In genomic region chr17:46876353-46876887, GRCh38 we compare ENCODE assay signal across 2 cellular contexts.
TF ChIP-seq lines count a peak whose summit lies in the region.

No MANE protein-coding gene starts in this region.

TF ChIP-seq in Ishikawa, 13 proteins besides CTCF, POLR2A, EP300 and RAD21:
- TF ChIP-seq TAF1 (IDR thresholded peaks at IDR 0.05; ENCODE audit: low read depth): no peak
- TF ChIP-seq YY1 (IDR thresholded peaks at IDR 0.05; ENCODE audit: low read depth): no peak
- no peak for TF ChIP-seq TEAD4 (IDR thresholded peaks at IDR 0.05)
- TF ChIP-seq TCF12 (IDR thresholded peaks at IDR 0.05; ENCODE audit: low read depth): no peak
- TF ChIP-seq USF1 (IDR thresholded peaks at IDR 0.05): no peak; the same call in 1 of the 2 replicates
- TF ChIP-seq NFIC (IDR thresholded peaks at IDR 0.05): no peak
- no peak for TF ChIP-seq FOXM1 (IDR thresholded peaks at IDR 0.05; ENCODE audit: borderline replicate concordance, low read depth)
- TF ChIP-seq, protein P1, sequence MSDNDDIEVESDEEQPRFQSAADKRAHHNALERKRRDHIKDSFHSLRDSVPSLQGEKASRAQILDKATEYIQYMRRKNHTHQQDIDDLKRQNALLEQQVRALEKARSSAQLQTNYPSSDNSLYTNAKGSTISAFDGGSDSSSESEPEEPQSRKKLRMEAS (IDR thresholded peaks at IDR 0.05): no peak
- no peak for TF ChIP-seq REST (IDR thresholded peaks at IDR 0.05; ENCODE audit: low read depth)
- TF ChIP-seq ZBTB7A (IDR thresholded peaks at IDR 0.05; ENCODE audit: low read depth): no peak
- TF ChIP-seq EGR1 (IDR thresholded peaks at IDR 0.05): no peak
- TF ChIP-seq CEBPB (IDR thresholded peaks at IDR 0.05): no peak
- TF ChIP-seq CREB1 (IDR thresholded peaks at IDR 0.05; ENCODE audit: low read depth): no peak

TF ChIP-seq in HepG2, 621 proteins besides CTCF, POLR2A, EP300 and RAD21 (continues in another document):
- TF ChIP-seq ZNF776 (CRISPR knock-in tag; IDR thresholded peaks at IDR 0.05) (peak; percentile 60; the same call in 1 of the 2 replicates), HINFP (CRISPR knock-in tag; IDR thresholded peaks at IDR 0.05; ENCODE audit: low read depth) (peak; percentile 60; the same call in 1 of the 2 replicates), RFX1 (IDR thresholded peaks at IDR 0.05) (no peak), CREBL2 (CRISPR knock-in tag; IDR thresholded peaks at IDR 0.05; ENCODE audit: borderline replicate concordance) (no peak), ZNF382 (CRISPR knock-in tag; IDR thresholded peaks at IDR 0.05; ENCODE audit: borderline replicate concordance) (no peak), ERF (CRISPR knock-in tag; IDR thresholded peaks at IDR 0.05) (0 out of 2 replicates have a peak, but pooled peaks have one; percentile 44), RNF2 (conservative IDR thresholded peaks at IDR 0.05; ENCODE audit: low read depth) (0 out of 2 replicates have a peak, but pooled peaks have one; percentile 24), IKZF5 (CRISPR knock-in tag; IDR thresholded peaks at IDR 0.05) (peak; percentile 55; the same call in 1 of the 2 replicates), PAF1 (CRISPR knock-in tag; IDR thresholded peaks at IDR 0.05) (no peak), FOSL2 (CRISPR knock-in tag; IDR thresholded peaks at IDR 0.05) (peak; percentile 46), TEAD3 (CRISPR knock-in tag; optimal IDR thresholded peaks at IDR 0.05; ENCODE audit: borderline replicate concordance) (peak; percentile 60), MXD3 (CRISPR knock-in tag; IDR thresholded peaks at IDR 0.05) (0 out of 2 replicates have a peak, but pooled peaks have one; percentile 25), THAP7 (CRISPR knock-in tag; IDR thresholded peaks at IDR 0.05) (peak; percentile 82; the same call in 1 of the 2 replicates), MXI1 (IDR thresholded peaks at IDR 0.05; ENCODE audit: borderline replicate concordance, low read depth, low read length) (0 out of 3 replicates have a peak, but pooled peaks have one; percentile 33), PATZ1 (CRISPR knock-in tag; IDR thresholded peaks at IDR 0.05) (peak; percentile 79), HNF1B (CRISPR knock-in tag; IDR thresholded peaks at IDR 0.05) (0 out of 2 replicates have a peak, but pooled peaks have one; percentile 39), RBM39 (IDR thresholded peaks at IDR 0.05; ENCODE audit: low read depth, low read length, poor library complexity, severe bottlenecking) (peak; percentile 43), SALL1 (CRISPR knock-in tag; IDR thresholded peaks at IDR 0.05) (peak; percentile 13; the same call in 1 of the 2 replicates), GATAD2A (CRISPR knock-in tag; IDR thresholded peaks at IDR 0.05) (0 out of 2 replicates have a peak, but pooled peaks have one; percentile 17), ZNF263 (CRISPR knock-in tag; IDR thresholded peaks at IDR 0.05) (peak; percentile 96), NONO (IDR thresholded peaks at IDR 0.05) (no peak), NONO (CRISPR knock-in tag; conservative IDR thresholded peaks at IDR 0.05) (peak; percentile 66; the same call in 1 of the 2 replicates), ZNF292 (CRISPR knock-in tag; IDR thresholded peaks at IDR 0.05; ENCODE audit: borderline replicate concordance, low read depth) (peak; percentile 56; the same call in 1 of the 2 replicates), NR1H2 (CRISPR knock-in tag; IDR thresholded peaks at IDR 0.05; ENCODE audit: borderline replicate concordance, low read depth) (no peak), TCF7L2 (IDR thresholded peaks at IDR 0.05; ENCODE audit: low read depth, low read length) (no peak), SOX6 (IDR thresholded peaks at IDR 0.05) (no peak), SOX6 (CRISPR knock-in tag; IDR thresholded peaks at IDR 0.05) (peak; percentile 58; the same call in 1 of the 2 replicates), TFE3 (CRISPR knock-in tag; IDR thresholded peaks at IDR 0.05) (no peak), HNRNPL (IDR thresholded peaks at IDR 0.05; ENCODE audit: low read depth, low read length) (peak; percentile 89)
- TF ChIP-seq, protein P2, sequence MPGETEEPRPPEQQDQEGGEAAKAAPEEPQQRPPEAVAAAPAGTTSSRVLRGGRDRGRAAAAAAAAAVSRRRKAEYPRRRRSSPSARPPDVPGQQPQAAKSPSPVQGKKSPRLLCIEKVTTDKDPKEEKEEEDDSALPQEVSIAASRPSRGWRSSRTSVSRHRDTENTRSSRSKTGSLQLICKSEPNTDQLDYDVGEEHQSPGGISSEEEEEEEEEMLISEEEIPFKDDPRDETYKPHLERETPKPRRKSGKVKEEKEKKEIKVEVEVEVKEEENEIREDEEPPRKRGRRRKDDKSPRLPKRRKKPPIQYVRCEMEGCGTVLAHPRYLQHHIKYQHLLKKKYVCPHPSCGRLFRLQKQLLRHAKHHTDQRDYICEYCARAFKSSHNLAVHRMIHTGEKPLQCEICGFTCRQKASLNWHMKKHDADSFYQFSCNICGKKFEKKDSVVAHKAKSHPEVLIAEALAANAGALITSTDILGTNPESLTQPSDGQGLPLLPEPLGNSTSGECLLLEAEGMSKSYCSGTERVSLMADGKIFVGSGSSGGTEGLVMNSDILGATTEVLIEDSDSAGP (CRISPR knock-in tag; IDR thresholded peaks at IDR 0.05; ENCODE audit: borderline replicate concordance): peak; percentile 59; the same call in 1 of the 2 replicates
- TF ChIP-seq, protein P3, sequence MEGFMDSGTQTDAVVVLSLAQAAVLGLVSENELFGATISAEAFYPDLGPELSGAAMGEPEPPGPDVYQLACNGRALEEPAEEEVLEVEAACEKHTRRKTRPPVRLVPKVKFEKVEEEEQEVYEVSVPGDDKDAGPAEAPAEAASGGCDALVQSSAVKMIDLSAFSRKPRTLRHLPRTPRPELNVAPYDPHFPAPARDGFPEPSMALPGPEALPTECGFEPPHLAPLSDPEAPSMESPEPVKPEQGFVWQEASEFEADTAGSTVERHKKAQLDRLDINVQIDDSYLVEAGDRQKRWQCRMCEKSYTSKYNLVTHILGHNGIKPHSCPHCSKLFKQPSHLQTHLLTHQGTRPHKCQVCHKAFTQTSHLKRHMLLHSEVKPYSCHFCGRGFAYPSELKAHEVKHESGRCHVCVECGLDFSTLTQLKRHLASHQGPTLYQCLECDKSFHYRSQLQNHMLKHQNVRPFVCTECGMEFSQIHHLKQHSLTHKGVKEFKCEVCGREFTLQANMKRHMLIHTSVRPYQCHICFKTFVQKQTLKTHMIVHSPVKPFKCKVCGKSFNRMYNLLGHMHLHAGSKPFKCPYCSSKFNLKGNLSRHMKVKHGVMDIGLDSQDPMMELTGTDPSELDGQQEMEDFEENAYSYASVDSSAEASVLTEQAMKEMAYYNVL (CRISPR knock-in tag; IDR thresholded peaks at IDR 0.05; ENCODE audit: borderline replicate concordance): peak; percentile 23; the same call in 1 of the 2 replicates
- TF ChIP-seq, protein P4, sequence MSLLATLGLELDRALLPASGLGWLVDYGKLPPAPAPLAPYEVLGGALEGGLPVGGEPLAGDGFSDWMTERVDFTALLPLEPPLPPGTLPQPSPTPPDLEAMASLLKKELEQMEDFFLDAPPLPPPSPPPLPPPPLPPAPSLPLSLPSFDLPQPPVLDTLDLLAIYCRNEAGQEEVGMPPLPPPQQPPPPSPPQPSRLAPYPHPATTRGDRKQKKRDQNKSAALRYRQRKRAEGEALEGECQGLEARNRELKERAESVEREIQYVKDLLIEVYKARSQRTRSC (CRISPR knock-in tag; IDR thresholded peaks at IDR 0.05; ENCODE audit: low read depth): no peak
- TF ChIP-seq, protein P5, sequence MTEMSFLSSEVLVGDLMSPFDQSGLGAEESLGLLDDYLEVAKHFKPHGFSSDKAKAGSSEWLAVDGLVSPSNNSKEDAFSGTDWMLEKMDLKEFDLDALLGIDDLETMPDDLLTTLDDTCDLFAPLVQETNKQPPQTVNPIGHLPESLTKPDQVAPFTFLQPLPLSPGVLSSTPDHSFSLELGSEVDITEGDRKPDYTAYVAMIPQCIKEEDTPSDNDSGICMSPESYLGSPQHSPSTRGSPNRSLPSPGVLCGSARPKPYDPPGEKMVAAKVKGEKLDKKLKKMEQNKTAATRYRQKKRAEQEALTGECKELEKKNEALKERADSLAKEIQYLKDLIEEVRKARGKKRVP (CRISPR knock-in tag; IDR thresholded peaks at IDR 0.05): peak in 1 of 2 experiments; percentile 30; a peak in 1 of 4 replicates
- TF ChIP-seq, protein P6, sequence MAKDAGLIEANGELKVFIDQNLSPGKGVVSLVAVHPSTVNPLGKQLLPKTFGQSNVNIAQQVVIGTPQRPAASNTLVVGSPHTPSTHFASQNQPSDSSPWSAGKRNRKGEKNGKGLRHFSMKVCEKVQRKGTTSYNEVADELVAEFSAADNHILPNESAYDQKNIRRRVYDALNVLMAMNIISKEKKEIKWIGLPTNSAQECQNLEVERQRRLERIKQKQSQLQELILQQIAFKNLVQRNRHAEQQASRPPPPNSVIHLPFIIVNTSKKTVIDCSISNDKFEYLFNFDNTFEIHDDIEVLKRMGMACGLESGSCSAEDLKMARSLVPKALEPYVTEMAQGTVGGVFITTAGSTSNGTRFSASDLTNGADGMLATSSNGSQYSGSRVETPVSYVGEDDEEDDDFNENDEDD (CRISPR knock-in tag; IDR thresholded peaks at IDR 0.05; ENCODE audit: borderline replicate concordance): peak; percentile 54; the same call in 1 of the 2 replicates
- TF ChIP-seq, protein P7, sequence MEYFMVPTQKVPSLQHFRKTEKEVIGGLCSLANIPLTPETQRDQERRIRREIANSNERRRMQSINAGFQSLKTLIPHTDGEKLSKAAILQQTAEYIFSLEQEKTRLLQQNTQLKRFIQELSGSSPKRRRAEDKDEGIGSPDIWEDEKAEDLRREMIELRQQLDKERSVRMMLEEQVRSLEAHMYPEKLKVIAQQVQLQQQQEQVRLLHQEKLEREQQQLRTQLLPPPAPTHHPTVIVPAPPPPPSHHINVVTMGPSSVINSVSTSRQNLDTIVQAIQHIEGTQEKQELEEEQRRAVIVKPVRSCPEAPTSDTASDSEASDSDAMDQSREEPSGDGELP (IDR thresholded peaks at IDR 0.05; ENCODE audit: borderline replicate concordance, low read depth): peak; percentile 65; the same call in 1 of the 2 replicates
